Comparison of ENCODE assay signal across 8 cellular contexts in genomic region chr1:244918422-244919319, GRCh38. TPM values are rescaled to one million over a fixed set of nuclear protein-coding genes. Genes with fewer than 3 reads are reported as not detected.
A peak's percentile ranks its signal among the peaks of the same experiment; 100 is the strongest.
DNase-seq lines count a peak whose midpoint lies in the region; ATAC-seq and TF ChIP-seq lines count a peak whose summit lies in the region.

No MANE protein-coding gene starts in this region.

- no peaks in the 10 kb centered on the region for H3K27me3 Mint-ChIP-seq in natural killer cell (ENCODE audit: low read depth in 2 of 2)
- H3K27me3 Mint-ChIP-seq in stimulated activated naive B cell treated with anti-CD40 and anti-IgM and Interleukin-4, amounts not matched to agents 10 μg/mL and 1 μg/mL and 100 μg/mL, for 72 hours: no peaks in the 10 kb centered on the region

- peak overlapping the region; percentile 96 for H3K4me3 Mint-ChIP-seq in natural killer cell
- peak overlapping the region; percentile 85 to 91 for H3K4me3 Mint-ChIP-seq in stimulated activated naive B cell treated with anti-CD40 and anti-IgM and Interleukin-4, amounts not matched to agents 10 μg/mL and 1 μg/mL and 100 μg/mL, for 72 hours

- peak; percentile 25 to 65 for DNase-seq in NCI-H524 (lab: John Stamatoyannopoulos, UW)
- no peak for DNase-seq in NCI-H524 treated with DMSO at 0.1 percent for 48 hours (lab: John Stamatoyannopoulos, UW)
- DNase-seq in NOMO-1 treated with DMSO at 0.1 percent for 48 hours (lab: John Stamatoyannopoulos, UW; ENCODE audit: unreplicated experiment): peak; percentile 62
- peak; percentile 75 for DNase-seq in activated T-cell treated with anti-CD3 and anti-CD28 coated beads, Interleukin-2, amount 50 U/mL, for 1 hour
- no peak for DNase-seq in esophagus muscularis mucosa (ENCODE audit: extremely low spot score)
- peak; percentile 67 for DNase-seq in natural killer cell
- DNase-seq in stimulated activated naive B cell treated with anti-CD40 and anti-IgM and Interleukin-4, amounts not matched to agents 10 μg/mL and 1 μg/mL and 100 μg/mL, for 72 hours: peak; percentile 54

- no peaks in the 10 kb centered on the region for H3K9me3 ChIP-seq in esophagus muscularis mucosa

- 6% methylated on average over 42 of the region's 62 CpGs for WGBS in esophagus muscularis mucosa

- H3K27ac Mint-ChIP-seq in natural killer cell: peak overlapping the region; percentile 56 to 93
- H3K27ac Mint-ChIP-seq in stimulated activated naive B cell treated with anti-CD40 and anti-IgM and Interleukin-4, amounts not matched to agents 10 μg/mL and 1 μg/mL and 100 μg/mL, for 72 hours: peak overlapping the region; percentile 79

- TF ChIP-seq EP300 in esophagus muscularis mucosa (IDR thresholded peaks at IDR 0.05): no peak

- peaks cover 4 to 14% (median 8%) of the 10 kb centered on the region in 4 donors for H3K4me1 ChIP-seq in esophagus muscularis mucosa

- no peaks in the 10 kb centered on the region for H3K9me3 Mint-ChIP-seq in natural killer cell
- no peaks in the 10 kb centered on the region for H3K9me3 Mint-ChIP-seq in stimulated activated naive B cell treated with anti-CD40 and anti-IgM and Interleukin-4, amounts not matched to agents 10 μg/mL and 1 μg/mL and 100 μg/mL, for 72 hours

- H3K27me3 ChIP-seq in esophagus muscularis mucosa: no peaks in the 10 kb centered on the region

- intact Hi-C loops in esophagus muscularis mucosa (cut with DNase I): no loop called here
- intact Hi-C loops in natural killer cell (cut with micrococcal nuclease): loop anchor here (2.0 to 5.0 kb wide), 4 partner anchors 52 to 124 kb away; partner anchors contain the start of genes COX20 and HNRNPU

- peaks cover 6 to 15% of the 10 kb centered on the region in 2 donors for H3K4me1 Mint-ChIP-seq in natural killer cell
- peaks cover 7 to 19% of the 10 kb centered on the region in 2 donors for H3K4me1 Mint-ChIP-seq in stimulated activated naive B cell treated with anti-CD40 and anti-IgM and Interleukin-4, amounts not matched to agents 10 μg/mL and 1 μg/mL and 100 μg/mL, for 72 hours

- H3K36me3 Mint-ChIP-seq in natural killer cell: no peaks in the 10 kb centered on the region
- no peaks in the 10 kb centered on the region for H3K36me3 Mint-ChIP-seq in stimulated activated naive B cell treated with anti-CD40 and anti-IgM and Interleukin-4, amounts not matched to agents 10 μg/mL and 1 μg/mL and 100 μg/mL, for 72 hours

- peak overlapping the region in 3 of 4 donors; percentile 31 to 48 (median 45) for H3K27ac ChIP-seq in esophagus muscularis mucosa (replicated peaks in 1 of 4)

- ATAC-seq in HG03066 (IDR thresholded peaks at IDR 0.05; ENCODE audit: low read depth, unreplicated experiment) (peak; percentile 47), natural killer cell (peak; percentile 95 to 98 (median 98))
- ATAC-seq in stimulated activated naive B cell treated with anti-CD40 and anti-IgM and Interleukin-4, amounts not matched to agents 10 μg/mL and 1 μg/mL and 100 μg/mL, for 72 hours (replicated peaks): peak; percentile 74 to 80

- TF ChIP-seq CTCF in esophagus muscularis mucosa (IDR thresholded peaks at IDR 0.05) (peak; percentile 26 to 34 (median 26)), natural killer cell (IDR thresholded peaks at IDR 0.05) (no peak)

- no peak for TF ChIP-seq POLR2A in esophagus muscularis mucosa (IDR thresholded peaks at IDR 0.05; ENCODE audit: low read depth)

- peak overlapping the region; percentile 59 to 69 (median 66) for H3K4me3 ChIP-seq in esophagus muscularis mucosa

- no peaks in the 10 kb centered on the region for H3K36me3 ChIP-seq in esophagus muscularis mucosa

RNA-seq across cellular contexts. Expression of gene HNRNPU, which starts 54.3 kb away (rescaled TPM):
- total RNA-seq in esophagus muscularis mucosa (100 to 1,000 TPM; 255 to 306 (median 279) TPM), natural killer cell (100 to 1,000 TPM; 467 to 603 (median 504) TPM)

Comparison
In these comparisons a context has a peak if more than half of its experiments do, and no peak if none do; other contexts are left out.
1. DNase-seq: peak in NCI-H524 (2 of 2), NOMO-1 treated with DMSO at 0.1 percent for 48 hours (single experiment), activated T-cell treated with anti-CD3 and anti-CD28 coated beads, Interleukin-2, amount 50 U/mL, for 1 hour (single experiment), natural killer cell (single experiment) and stimulated activated naive B cell treated with anti-CD40 and anti-IgM and Interleukin-4, amounts not matched to agents 10 μg/mL and 1 μg/mL and 100 μg/mL, for 72 hours (single experiment); none in NCI-H524 treated with DMSO at 0.1 percent for 48 hours (single experiment) and esophagus muscularis mucosa (single experiment).
2. ATAC-seq: peak in every context shown above with its lines; median percentile 98 in natural killer cell; 77 in stimulated activated naive B cell treated with anti-CD40 and anti-IgM and Interleukin-4, amounts not matched to agents 10 μg/mL and 1 μg/mL and 100 μg/mL, for 72 hours; 47 in HG03066.